In genomic region chr10:78964952-78965633, GRCh38 we compare ENCODE assay signal across 8 cellular contexts.
DNase-seq lines count a peak whose midpoint lies in the region; ATAC-seq and TF ChIP-seq lines count a peak whose summit lies in the region.

No MANE protein-coding gene starts in this region.

- TF ChIP-seq CTCF in mucosa of descending colon (IDR thresholded peaks at IDR 0.05), result no peak

- peak overlapping the region; percentile 22 for H3K27ac ChIP-seq in caudate nucleus (ENCODE audit: low read depth, low read length)

- H3K4me3 ChIP-seq in mucosa of descending colon, result no peak overlapping the region

- H3K9me3 ChIP-seq in mucosa of descending colon, result no peaks in the 10 kb centered on the region

- ATAC-seq in mucosa of descending colon (peak; percentile 39), HG03521 (IDR thresholded peaks at IDR 0.05; ENCODE audit: unreplicated experiment) (no peak), HG02763 (IDR thresholded peaks at IDR 0.05; ENCODE audit: unreplicated experiment) (no peak)

- intact Hi-C loops in mucosa of descending colon (cut with DNase I, micrococcal nuclease), result no loop called here

- peak; percentile 69 for DNase-seq in COLO829 (ENCODE audit: low spot score)
- DNase-seq in NCI-H2107 (lab: John Stamatoyannopoulos, UW), result peak; percentile 11
- DNase-seq in caudate nucleus (lab: John Stamatoyannopoulos, UW), result peak in 57 of 61 donors; percentile 15 to 91 (median 66)
- DNase-seq in mucosa of descending colon, result peak in 1 of 3 donors; percentile 10
- DNase-seq in GOT3 (lab: John Stamatoyannopoulos, UW), result no peak
- DNase-seq in NOMO-1 (lab: John Stamatoyannopoulos, UW; ENCODE audit: unreplicated experiment in 2 of 2), result no peak

- H3K36me3 ChIP-seq in mucosa of descending colon (ENCODE audit: low read depth), result no peaks in the 10 kb centered on the region

- no peaks in the 10 kb centered on the region for H3K4me1 ChIP-seq in mucosa of descending colon (ENCODE audit: low read depth)

Comparison
In these comparisons a context has a peak if more than half of its experiments do, and no peak if none do; other contexts are left out.
1. DNase-seq: peak in COLO829 (single experiment), NCI-H2107 (single experiment) and caudate nucleus (57 of 61); none in GOT3 (single experiment) and NOMO-1 (0 of 2).